ENCODE assay signal across 1 cellular context in the genomic region with DNA sequence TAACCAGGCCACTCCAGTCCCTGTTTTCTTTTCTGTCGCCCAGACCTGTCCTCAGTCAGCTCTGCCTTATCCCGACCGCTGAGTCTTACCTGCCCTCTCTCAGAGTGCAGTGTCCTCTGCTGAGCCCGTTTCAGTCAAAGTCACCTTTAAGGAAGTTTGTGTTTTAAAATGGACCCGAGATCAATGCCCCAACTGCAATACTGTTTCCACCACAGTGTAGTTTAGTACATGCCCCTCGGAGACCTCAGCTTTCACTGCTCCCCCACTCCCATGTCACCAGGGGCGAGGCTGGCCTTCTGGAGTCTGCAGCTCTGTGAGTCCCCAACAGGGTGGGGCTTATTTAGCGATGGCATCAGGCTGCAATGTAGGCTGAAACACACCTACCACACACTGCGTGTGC.
A peak's percentile ranks its signal among the peaks of the same experiment; 100 is the strongest.
TF ChIP-seq lines count a peak whose summit lies in the region.

No MANE protein-coding gene starts in this region.

TF ChIP-seq in H1, 55 proteins besides CTCF, POLR2A, EP300 and RAD21:
- no peak for TF ChIP-seq CHD2 (IDR thresholded peaks at IDR 0.05; ENCODE audit: low read length)
- peak; percentile 49 for TF ChIP-seq TAF7 (optimal IDR thresholded peaks at IDR 0.05; ENCODE audit: borderline replicate concordance, low read depth, low read length)
- no peak for TF ChIP-seq JUN (IDR thresholded peaks at IDR 0.05; ENCODE audit: low read depth, low read length)
- TF ChIP-seq BCL11A (IDR thresholded peaks at IDR 0.05; ENCODE audit: low read depth in 2 of 2, low read length in 2 of 2): no peak
